Comparison of ENCODE assay signal across 10 cellular contexts in genomic region chr1:150160964-150161626, GRCh38. TPM values are rescaled to one million over a fixed set of nuclear protein-coding genes. Genes with fewer than 3 reads are reported as not detected.
DNase-seq lines count a peak whose midpoint lies in the region; ATAC-seq, FAIRE-seq and TF ChIP-seq lines count a peak whose summit lies in the region.
"Had no signal": no experiment of that assay in that cellular context is flagged by ENCODE, and none has a peak within 500 bp of the region (broad histone marks: within the 10 kb centered on the region; RNA-seq: fewer than 3 reads in every experiment).

No MANE protein-coding gene starts in this region.

- FAIRE-seq in GM12891 (lab: Jason Lieb, UNC) = no peak
- FAIRE-seq in H54 (lab: Jason Lieb, UNC) = no peak

- peaks cover 7% of the 10 kb centered on the region for H3K36me3 Mint-ChIP-seq in glutamatergic neuron (ENCODE audit: unreplicated experiment)

- peaks cover 65 to 100% (median 91%) of the 10 kb centered on the region in 6 donors for H3K4me1 ChIP-seq in spleen

- peaks cover 13% of the 10 kb centered on the region for H3K9me3 Mint-ChIP-seq in glutamatergic neuron (ENCODE audit: unreplicated experiment)

- H3K36me3 ChIP-seq in SU-DHL-6 (ENCODE audit: low read length) (no peaks in the 10 kb centered on the region), spleen (peaks cover 3 to 39% (median 32%) of the 10 kb centered on the region in 6 donors)

- no peaks in the 10 kb centered on the region for H3K9me2 ChIP-seq in SU-DHL-6 (replicated peaks; ENCODE audit: insufficient read depth, low read length)

- ATAC-seq in GM18520 (IDR thresholded peaks at IDR 0.05; ENCODE audit: unreplicated experiment) (no peak), GM19395 (IDR thresholded peaks at IDR 0.05; ENCODE audit: unreplicated experiment) (no peak)

- TF ChIP-seq POLR2A in GM12891 (IDR thresholded peaks at IDR 0.05; ENCODE audit: low read depth, low read length) = peak; percentile 19; the same call in 1 of the 2 replicates
- TF ChIP-seq POLR2A in spleen (IDR thresholded peaks at IDR 0.05) = no peak
- TF ChIP-seq POLR2A in H54 (IDR thresholded peaks at IDR 0.05; ENCODE audit: low read depth, low read length) = no peak

- peaks cover 24% of the 10 kb centered on the region for H3K27me3 Mint-ChIP-seq in glutamatergic neuron (ENCODE audit: unreplicated experiment)

- DNase-seq in GM12891 (ENCODE audit: insufficient read length, low spot score) (no peak), glutamatergic neuron (no peak), spleen (no peak), HPDE6-E6E7 (ENCODE audit: extremely low spot score) (no peak), H54 (ENCODE audit: insufficient read length, low spot score) (no peak)
- DNase-seq: activated CD4-positive, alpha-beta T cell treated with anti-CD3 and anti-CD28 coated beads for 1 hour; NCI-H2171 had no signal

- peak overlapping the region; percentile 28; the same call in 1 of the 2 replicates for H3K9ac ChIP-seq in SU-DHL-6 (ENCODE audit: low read length)

- H3K27ac ChIP-seq in SU-DHL-6 (ENCODE audit: low read depth, low read length) (peak overlapping the region; percentile 81), spleen (peak overlapping the region; percentile 80 to 95 (median 88))

- 30 to 59% (median 36%) methylated on average over 7 of the region's 7 CpGs for WGBS in spleen, 5 donors

- no peaks in the 10 kb centered on the region for H4K20me1 ChIP-seq in SU-DHL-6 (ENCODE audit: low read depth, low read length)

- TF ChIP-seq CTCF in SU-DHL-6 (IDR thresholded peaks at IDR 0.05; ENCODE audit: insufficient read depth, low read length, poor library complexity, severe bottlenecking) = no peak
- no peak for TF ChIP-seq CTCF in glutamatergic neuron (IDR thresholded peaks at IDR 0.05; ENCODE audit: partially characterized antibody, unreplicated experiment)
- no peak for TF ChIP-seq CTCF in spleen (IDR thresholded peaks at IDR 0.05 in 8 of 11, conservative IDR thresholded peaks at IDR 0.05 in 3 of 11)

- H3K4me3 ChIP-seq in SU-DHL-6 (ENCODE audit: insufficient read depth, low read length, poor library complexity, severe bottlenecking) (no peak overlapping the region), spleen (peak overlapping the region in 5 of 8 donors; percentile 7 to 61 (median 16))

- no peaks in the 10 kb centered on the region for H3K9me3 ChIP-seq in SU-DHL-6 (ENCODE audit: insufficient read depth, low read length)
- no peaks in the 10 kb centered on the region for H3K9me3 ChIP-seq in spleen

- H3K4me3 Mint-ChIP-seq in glutamatergic neuron (ENCODE audit: unreplicated experiment) = peak overlapping the region; percentile 14

- H3K79me2 ChIP-seq in SU-DHL-6 (ENCODE audit: insufficient read depth, low read length) = no peaks in the 10 kb centered on the region

- H3K27me3 ChIP-seq in SU-DHL-6 (ENCODE audit: low read length) (no peaks in the 10 kb centered on the region), spleen (replicated peaks in 1 of 7) (no peaks in the 10 kb centered on the region)

- peaks cover 23% of the 10 kb centered on the region for H3F3A ChIP-seq in SU-DHL-6 (ENCODE audit: insufficient read depth)

- H3K27ac Mint-ChIP-seq in glutamatergic neuron (ENCODE audit: unreplicated experiment) = peak overlapping the region; percentile 99

- H3K4me2 ChIP-seq in SU-DHL-6 (ENCODE audit: low read depth, low read length, poor library complexity, severe bottlenecking) = peak overlapping the region; percentile 77

- no peak overlapping the region for H2AFZ ChIP-seq in SU-DHL-6 (ENCODE audit: low read depth, low read length, severe bottlenecking)

- H3K4me1 Mint-ChIP-seq in glutamatergic neuron (ENCODE audit: low read depth, unreplicated experiment) = peaks cover 54% of the 10 kb centered on the region

- intact Hi-C loops in spleen (cut with DNase I; ENCODE audit: low total_unique reads) = no loop called here

TF ChIP-seq in GM12891, 5 proteins besides CTCF, POLR2A, EP300 and RAD21:
- no peak for TF ChIP-seq PAX5 (IDR thresholded peaks at IDR 0.05; ENCODE audit: insufficient read depth, low read length, severe bottlenecking)
- peak; percentile 44; the same call in 1 of the 2 replicates for TF ChIP-seq TAF1 (IDR thresholded peaks at IDR 0.05; ENCODE audit: low read depth, low read length)
TF ChIP-seq in GM12891: peak in this region for 1.

RNA-seq across cellular contexts. Expression of gene PLEKHO1, which starts 11.4 kb away (rescaled TPM):
- polyA plus RNA-seq in GM12891 (2012; ENCODE audit: low read depth, missing spikeins) = 79.1 TPM
- total RNA-seq in glutamatergic neuron (ENCODE audit: unreplicated experiment) = 142 TPM
- total RNA-seq in spleen = 100 to 1,000 TPM in 5 of 7 donors, 10 to 100 TPM in 2; 95.9 to 147 (median 121) TPM
- polyA plus RNA-seq in spleen = 100 to 1,000 TPM; 154 to 228 (median 166) TPM
